In the genomic region with DNA sequence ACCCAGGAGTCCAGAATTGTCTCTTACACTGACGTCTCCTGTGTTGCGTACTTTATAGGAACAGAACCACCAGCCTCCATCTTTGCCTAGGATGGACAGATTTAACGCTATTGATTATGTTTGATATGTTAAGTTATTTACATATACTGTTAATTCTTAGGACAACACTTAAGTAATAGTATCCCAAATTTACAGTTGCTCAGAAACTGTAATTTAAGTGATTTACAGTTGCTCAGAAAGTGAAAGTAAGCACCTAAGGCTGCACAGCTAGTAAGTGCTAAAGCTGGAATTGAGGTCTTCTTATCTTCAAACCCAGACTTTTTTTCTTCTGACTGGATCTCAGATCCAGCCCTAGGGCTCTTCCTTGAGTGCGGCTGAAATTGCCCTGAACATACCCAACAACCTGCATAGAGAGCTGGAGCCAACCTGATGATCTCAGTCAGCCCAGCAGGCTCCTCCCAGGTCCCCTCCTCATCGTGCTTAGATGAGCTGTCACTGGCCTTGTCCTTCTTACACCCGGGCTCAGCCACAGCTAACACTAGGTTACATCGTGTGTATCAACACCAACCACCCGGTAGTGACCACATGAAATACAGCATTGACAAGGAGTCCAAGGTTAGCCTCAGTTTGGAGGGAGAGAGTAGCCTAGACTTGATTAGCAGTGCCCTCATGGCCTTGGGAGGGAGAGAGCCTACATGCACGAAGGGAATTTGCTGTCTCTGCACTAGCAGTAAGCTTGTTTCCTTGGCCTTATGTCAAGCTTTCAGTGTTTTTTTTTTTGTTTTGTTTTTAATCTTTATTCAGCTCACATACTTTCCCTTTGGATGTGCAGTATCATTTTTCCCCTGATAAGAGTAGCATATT, we compare ENCODE assay signal across 1 cellular context.
TF ChIP-seq lines count a peak whose summit lies in the region.

No MANE protein-coding gene starts in this region.

TF ChIP-seq in HepG2, 621 proteins besides CTCF, POLR2A, EP300 and RAD21 (continued from another document):
- TF ChIP-seq, protein P1, sequence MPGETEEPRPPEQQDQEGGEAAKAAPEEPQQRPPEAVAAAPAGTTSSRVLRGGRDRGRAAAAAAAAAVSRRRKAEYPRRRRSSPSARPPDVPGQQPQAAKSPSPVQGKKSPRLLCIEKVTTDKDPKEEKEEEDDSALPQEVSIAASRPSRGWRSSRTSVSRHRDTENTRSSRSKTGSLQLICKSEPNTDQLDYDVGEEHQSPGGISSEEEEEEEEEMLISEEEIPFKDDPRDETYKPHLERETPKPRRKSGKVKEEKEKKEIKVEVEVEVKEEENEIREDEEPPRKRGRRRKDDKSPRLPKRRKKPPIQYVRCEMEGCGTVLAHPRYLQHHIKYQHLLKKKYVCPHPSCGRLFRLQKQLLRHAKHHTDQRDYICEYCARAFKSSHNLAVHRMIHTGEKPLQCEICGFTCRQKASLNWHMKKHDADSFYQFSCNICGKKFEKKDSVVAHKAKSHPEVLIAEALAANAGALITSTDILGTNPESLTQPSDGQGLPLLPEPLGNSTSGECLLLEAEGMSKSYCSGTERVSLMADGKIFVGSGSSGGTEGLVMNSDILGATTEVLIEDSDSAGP (CRISPR knock-in tag; IDR thresholded peaks at IDR 0.05; ENCODE audit: borderline replicate concordance) = peak; percentile 65
- TF ChIP-seq ISL2 (CRISPR knock-in tag; IDR thresholded peaks at IDR 0.05) = peak; percentile 70
- peak; percentile 62 for TF ChIP-seq ZSCAN21 (CRISPR knock-in tag; IDR thresholded peaks at IDR 0.05; ENCODE audit: borderline replicate concordance)
- TF ChIP-seq, protein P2, sequence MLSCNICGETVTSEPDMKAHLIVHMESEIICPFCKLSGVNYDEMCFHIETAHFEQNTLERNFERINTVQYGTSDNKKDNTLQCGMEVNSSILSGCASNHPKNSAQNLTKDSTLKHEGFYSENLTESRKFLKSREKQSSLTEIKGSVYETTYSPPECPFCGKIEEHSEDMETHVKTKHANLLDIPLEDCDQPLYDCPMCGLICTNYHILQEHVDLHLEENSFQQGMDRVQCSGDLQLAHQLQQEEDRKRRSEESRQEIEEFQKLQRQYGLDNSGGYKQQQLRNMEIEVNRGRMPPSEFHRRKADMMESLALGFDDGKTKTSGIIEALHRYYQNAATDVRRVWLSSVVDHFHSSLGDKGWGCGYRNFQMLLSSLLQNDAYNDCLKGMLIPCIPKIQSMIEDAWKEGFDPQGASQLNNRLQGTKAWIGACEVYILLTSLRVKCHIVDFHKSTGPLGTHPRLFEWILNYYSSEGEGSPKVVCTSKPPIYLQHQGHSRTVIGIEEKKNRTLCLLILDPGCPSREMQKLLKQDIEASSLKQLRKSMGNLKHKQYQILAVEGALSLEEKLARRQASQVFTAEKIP (CRISPR knock-in tag; IDR thresholded peaks at IDR 0.05; ENCODE audit: borderline replicate concordance) = no peak
- TF ChIP-seq POLR2G (IDR thresholded peaks at IDR 0.05; ENCODE audit: low read depth, low read length) = peak; percentile 25; the same call in 1 of the 2 replicates
- TF ChIP-seq, protein P3, sequence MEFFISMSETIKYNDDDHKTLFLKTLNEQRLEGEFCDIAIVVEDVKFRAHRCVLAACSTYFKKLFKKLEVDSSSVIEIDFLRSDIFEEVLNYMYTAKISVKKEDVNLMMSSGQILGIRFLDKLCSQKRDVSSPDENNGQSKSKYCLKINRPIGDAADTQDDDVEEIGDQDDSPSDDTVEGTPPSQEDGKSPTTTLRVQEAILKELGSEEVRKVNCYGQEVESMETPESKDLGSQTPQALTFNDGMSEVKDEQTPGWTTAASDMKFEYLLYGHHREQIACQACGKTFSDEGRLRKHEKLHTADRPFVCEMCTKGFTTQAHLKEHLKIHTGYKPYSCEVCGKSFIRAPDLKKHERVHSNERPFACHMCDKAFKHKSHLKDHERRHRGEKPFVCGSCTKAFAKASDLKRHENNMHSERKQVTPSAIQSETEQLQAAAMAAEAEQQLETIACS (CRISPR knock-in tag; IDR thresholded peaks at IDR 0.05) = no peak
- TF ChIP-seq, protein P4, sequence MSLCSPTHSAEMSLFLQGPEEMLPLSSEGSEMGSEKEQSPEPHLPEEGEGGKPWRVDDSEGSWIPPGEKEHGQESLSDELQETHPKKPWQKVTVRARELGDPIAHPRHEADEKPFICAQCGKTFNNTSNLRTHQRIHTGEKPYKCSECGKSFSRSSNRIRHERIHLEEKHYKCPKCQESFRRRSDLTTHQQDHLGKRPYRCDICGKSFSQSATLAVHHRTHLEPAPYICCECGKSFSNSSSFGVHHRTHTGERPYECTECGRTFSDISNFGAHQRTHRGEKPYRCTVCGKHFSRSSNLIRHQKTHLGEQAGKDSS (CRISPR knock-in tag; IDR thresholded peaks at IDR 0.05; ENCODE audit: borderline replicate concordance, low read depth) = peak; percentile 96; the same call in 1 of the 2 replicates
- TF ChIP-seq, protein P5, sequence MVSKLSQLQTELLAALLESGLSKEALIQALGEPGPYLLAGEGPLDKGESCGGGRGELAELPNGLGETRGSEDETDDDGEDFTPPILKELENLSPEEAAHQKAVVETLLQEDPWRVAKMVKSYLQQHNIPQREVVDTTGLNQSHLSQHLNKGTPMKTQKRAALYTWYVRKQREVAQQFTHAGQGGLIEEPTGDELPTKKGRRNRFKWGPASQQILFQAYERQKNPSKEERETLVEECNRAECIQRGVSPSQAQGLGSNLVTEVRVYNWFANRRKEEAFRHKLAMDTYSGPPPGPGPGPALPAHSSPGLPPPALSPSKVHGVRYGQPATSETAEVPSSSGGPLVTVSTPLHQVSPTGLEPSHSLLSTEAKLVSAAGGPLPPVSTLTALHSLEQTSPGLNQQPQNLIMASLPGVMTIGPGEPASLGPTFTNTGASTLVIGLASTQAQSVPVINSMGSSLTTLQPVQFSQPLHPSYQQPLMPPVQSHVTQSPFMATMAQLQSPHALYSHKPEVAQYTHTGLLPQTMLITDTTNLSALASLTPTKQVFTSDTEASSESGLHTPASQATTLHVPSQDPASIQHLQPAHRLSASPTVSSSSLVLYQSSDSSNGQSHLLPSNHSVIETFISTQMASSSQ (IDR thresholded peaks at IDR 0.05; ENCODE audit: low read depth) = no peak; the same call in 1 of the 2 replicates
- TF ChIP-seq, protein P5 (CRISPR knock-in tag; IDR thresholded peaks at IDR 0.05; ENCODE audit: borderline replicate concordance) = peak; percentile 75; the same call in 1 of the 2 replicates
- TF ChIP-seq, protein P6, sequence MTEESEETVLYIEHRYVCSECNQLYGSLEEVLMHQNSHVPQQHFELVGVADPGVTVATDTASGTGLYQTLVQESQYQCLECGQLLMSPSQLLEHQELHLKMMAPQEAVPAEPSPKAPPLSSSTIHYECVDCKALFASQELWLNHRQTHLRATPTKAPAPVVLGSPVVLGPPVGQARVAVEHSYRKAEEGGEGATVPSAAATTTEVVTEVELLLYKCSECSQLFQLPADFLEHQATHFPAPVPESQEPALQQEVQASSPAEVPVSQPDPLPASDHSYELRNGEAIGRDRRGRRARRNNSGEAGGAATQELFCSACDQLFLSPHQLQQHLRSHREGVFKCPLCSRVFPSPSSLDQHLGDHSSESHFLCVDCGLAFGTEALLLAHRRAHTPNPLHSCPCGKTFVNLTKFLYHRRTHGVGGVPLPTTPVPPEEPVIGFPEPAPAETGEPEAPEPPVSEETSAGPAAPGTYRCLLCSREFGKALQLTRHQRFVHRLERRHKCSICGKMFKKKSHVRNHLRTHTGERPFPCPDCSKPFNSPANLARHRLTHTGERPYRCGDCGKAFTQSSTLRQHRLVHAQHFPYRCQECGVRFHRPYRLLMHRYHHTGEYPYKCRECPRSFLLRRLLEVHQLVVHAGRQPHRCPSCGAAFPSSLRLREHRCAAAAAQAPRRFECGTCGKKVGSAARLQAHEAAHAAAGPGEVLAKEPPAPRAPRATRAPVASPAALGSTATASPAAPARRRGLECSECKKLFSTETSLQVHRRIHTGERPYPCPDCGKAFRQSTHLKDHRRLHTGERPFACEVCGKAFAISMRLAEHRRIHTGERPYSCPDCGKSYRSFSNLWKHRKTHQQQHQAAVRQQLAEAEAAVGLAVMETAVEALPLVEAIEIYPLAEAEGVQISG (CRISPR knock-in tag; IDR thresholded peaks at IDR 0.05) = peak; percentile 64
- peak; percentile 29; the same call in 1 of the 2 replicates for TF ChIP-seq ZKSCAN5 (CRISPR knock-in tag; IDR thresholded peaks at IDR 0.05)
- TF ChIP-seq, protein P7, sequence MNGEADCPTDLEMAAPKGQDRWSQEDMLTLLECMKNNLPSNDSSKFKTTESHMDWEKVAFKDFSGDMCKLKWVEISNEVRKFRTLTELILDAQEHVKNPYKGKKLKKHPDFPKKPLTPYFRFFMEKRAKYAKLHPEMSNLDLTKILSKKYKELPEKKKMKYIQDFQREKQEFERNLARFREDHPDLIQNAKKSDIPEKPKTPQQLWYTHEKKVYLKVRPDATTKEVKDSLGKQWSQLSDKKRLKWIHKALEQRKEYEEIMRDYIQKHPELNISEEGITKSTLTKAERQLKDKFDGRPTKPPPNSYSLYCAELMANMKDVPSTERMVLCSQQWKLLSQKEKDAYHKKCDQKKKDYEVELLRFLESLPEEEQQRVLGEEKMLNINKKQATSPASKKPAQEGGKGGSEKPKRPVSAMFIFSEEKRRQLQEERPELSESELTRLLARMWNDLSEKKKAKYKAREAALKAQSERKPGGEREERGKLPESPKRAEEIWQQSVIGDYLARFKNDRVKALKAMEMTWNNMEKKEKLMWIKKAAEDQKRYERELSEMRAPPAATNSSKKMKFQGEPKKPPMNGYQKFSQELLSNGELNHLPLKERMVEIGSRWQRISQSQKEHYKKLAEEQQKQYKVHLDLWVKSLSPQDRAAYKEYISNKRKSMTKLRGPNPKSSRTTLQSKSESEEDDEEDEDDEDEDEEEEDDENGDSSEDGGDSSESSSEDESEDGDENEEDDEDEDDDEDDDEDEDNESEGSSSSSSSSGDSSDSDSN (CRISPR knock-in tag; IDR thresholded peaks at IDR 0.05) = peak; percentile 44
- TF ChIP-seq, protein P8, sequence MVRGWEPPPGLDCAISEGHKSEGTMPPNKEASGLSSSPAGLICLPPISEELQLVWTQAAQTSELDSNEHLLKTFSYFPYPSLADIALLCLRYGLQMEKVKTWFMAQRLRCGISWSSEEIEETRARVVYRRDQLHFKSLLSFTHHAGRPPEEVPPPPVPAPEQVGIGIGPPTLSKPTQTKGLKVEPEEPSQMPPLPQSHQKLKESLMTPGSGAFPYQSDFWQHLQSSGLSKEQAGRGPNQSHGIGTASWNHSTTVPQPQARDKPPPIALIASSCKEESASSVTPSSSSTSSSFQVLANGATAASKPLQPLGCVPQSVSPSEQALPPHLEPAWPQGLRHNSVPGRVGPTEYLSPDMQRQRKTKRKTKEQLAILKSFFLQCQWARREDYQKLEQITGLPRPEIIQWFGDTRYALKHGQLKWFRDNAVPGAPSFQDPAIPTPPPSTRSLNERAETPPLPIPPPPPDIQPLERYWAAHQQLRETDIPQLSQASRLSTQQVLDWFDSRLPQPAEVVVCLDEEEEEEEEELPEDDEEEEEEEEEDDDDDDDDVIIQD (CRISPR knock-in tag; IDR thresholded peaks at IDR 0.05; ENCODE audit: low read depth) = peak; percentile 97
- TF ChIP-seq ZSCAN29 (CRISPR knock-in tag; conservative IDR thresholded peaks at IDR 0.05) = 0 out of 2 replicates have a peak, but pooled peaks have one; percentile 37
- TF ChIP-seq, protein P9, sequence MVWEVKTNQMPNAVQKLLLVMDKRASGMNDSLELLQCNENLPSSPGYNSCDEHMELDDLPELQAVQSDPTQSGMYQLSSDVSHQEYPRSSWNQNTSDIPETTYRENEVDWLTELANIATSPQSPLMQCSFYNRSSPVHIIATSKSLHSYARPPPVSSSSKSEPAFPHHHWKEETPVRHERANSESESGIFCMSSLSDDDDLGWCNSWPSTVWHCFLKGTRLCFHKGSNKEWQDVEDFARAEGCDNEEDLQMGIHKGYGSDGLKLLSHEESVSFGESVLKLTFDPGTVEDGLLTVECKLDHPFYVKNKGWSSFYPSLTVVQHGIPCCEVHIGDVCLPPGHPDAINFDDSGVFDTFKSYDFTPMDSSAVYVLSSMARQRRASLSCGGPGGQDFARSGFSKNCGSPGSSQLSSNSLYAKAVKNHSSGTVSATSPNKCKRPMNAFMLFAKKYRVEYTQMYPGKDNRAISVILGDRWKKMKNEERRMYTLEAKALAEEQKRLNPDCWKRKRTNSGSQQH (CRISPR knock-in tag; IDR thresholded peaks at IDR 0.05; ENCODE audit: low read depth) = peak; percentile 60; the same call in 1 of the 2 replicates
- no peak for TF ChIP-seq ATF7 (IDR thresholded peaks at IDR 0.05)
- TF ChIP-seq ATF7 (CRISPR knock-in tag; IDR thresholded peaks at IDR 0.05) = peak; percentile 56; the same call in 1 of the 2 replicates
- no peak for TF ChIP-seq ZNF256 (CRISPR knock-in tag; conservative IDR thresholded peaks at IDR 0.05)
- no peak for TF ChIP-seq ZSCAN22 (CRISPR knock-in tag; IDR thresholded peaks at IDR 0.05)
- TF ChIP-seq ZFP37 (CRISPR knock-in tag; IDR thresholded peaks at IDR 0.05; ENCODE audit: borderline replicate concordance) = peak; percentile 58; the same call in 1 of the 2 replicates
- TF ChIP-seq, protein P10, sequence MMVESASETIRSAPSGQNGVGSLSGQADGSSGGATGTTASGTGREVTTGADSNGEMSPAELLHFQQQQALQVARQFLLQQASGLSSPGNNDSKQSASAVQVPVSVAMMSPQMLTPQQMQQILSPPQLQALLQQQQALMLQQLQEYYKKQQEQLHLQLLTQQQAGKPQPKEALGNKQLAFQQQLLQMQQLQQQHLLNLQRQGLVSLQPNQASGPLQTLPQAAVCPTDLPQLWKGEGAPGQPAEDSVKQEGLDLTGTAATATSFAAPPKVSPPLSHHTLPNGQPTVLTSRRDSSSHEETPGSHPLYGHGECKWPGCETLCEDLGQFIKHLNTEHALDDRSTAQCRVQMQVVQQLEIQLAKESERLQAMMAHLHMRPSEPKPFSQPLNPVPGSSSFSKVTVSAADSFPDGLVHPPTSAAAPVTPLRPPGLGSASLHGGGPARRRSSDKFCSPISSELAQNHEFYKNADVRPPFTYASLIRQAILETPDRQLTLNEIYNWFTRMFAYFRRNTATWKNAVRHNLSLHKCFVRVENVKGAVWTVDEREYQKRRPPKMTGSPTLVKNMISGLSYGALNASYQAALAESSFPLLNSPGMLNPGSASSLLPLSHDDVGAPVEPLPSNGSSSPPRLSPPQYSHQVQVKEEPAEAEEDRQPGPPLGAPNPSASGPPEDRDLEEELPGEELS (CRISPR knock-in tag; IDR thresholded peaks at IDR 0.05) = peak; percentile 85
- peak; percentile 57; the same call in 1 of the 2 replicates for TF ChIP-seq CREB1 (IDR thresholded peaks at IDR 0.05)
- TF ChIP-seq CREB1 (CRISPR knock-in tag; IDR thresholded peaks at IDR 0.05) = no peak
